2 cellular contexts compared by ENCODE assay signal in genomic region chr9:36357639-36358038, GRCh38.
TF ChIP-seq lines count a peak whose summit lies in the region.

No MANE protein-coding gene starts in this region.

TF ChIP-seq in HEK293T, 16 proteins besides CTCF, POLR2A, EP300 and RAD21 (continued from another document):
- TF ChIP-seq PKNOX1 (IDR thresholded peaks at IDR 0.05), result no peak
- TF ChIP-seq L3MBTL2 (conservative IDR thresholded peaks at IDR 0.05), result no peak
- TF ChIP-seq ARNT (IDR thresholded peaks at IDR 0.05), result no peak
- TF ChIP-seq TARDBP (IDR thresholded peaks at IDR 0.05), result no peak
TF ChIP-seq in HEK293T: peak in this region for 0.

TF ChIP-seq in GM23338, 12 proteins besides CTCF, POLR2A, EP300 and RAD21 (continued from another document):
- TF ChIP-seq REST (IDR thresholded peaks at IDR 0.05; ENCODE audit: unreplicated experiment) (no peak), ZNF114 (CRISPR knock-in tag; IDR thresholded peaks at IDR 0.05) (no peak), STAT1 (IDR thresholded peaks at IDR 0.05; ENCODE audit: unreplicated experiment) (no peak), EZH2 (IDR thresholded peaks at IDR 0.05; ENCODE audit: low read depth, unreplicated experiment) (no peak)
